25 cellular contexts compared by ENCODE assay signal in genomic region chr16:27945233-27945975, GRCh38.
DNase-seq lines count a peak whose midpoint lies in the region; ATAC-seq and TF ChIP-seq lines count a peak whose summit lies in the region.
"Had no signal": no experiment of that assay in that cellular context is flagged by ENCODE, and none has a peak within 500 bp of the region (broad histone marks: within the 10 kb centered on the region; RNA-seq: fewer than 3 reads in every experiment).

No MANE protein-coding gene starts in this region.

- peak overlapping the region in 3 of 5 experiments; percentile 21 to 50 (median 46) for H3K4me3 Mint-ChIP-seq in brain
- H3K4me3 Mint-ChIP-seq in nephron progenitor cell, result peak overlapping the region; percentile 66
- H3K4me3 Mint-ChIP-seq: B cell; stimulated activated memory B cell treated with anti-CD40 and anti-IgM and Interleukin-4, amounts not matched to agents 10 μg/mL and 1 μg/mL and 100 μg/mL, for 72 hours had no signal

- TF ChIP-seq CTCF in brain (conservative IDR thresholded peaks at IDR 0.05) (no peak), nephron progenitor cell (IDR thresholded peaks at IDR 0.05) (no peak), lower lobe of right lung (IDR thresholded peaks at IDR 0.05) (no peak)

- H3K4me1 ChIP-seq in lower lobe of right lung, result no peaks in the 10 kb centered on the region
- H3K4me1 ChIP-seq: gastroesophageal sphincter had no signal

- no peaks in the 10 kb centered on the region for H3K36me3 Mint-ChIP-seq in brain
- no peaks in the 10 kb centered on the region for H3K36me3 Mint-ChIP-seq in nephron progenitor cell (ENCODE audit: low read depth)
- H3K36me3 Mint-ChIP-seq: stimulated activated memory B cell treated with anti-CD40 and anti-IgM and Interleukin-4, amounts not matched to agents 10 μg/mL and 1 μg/mL and 100 μg/mL, for 72 hours had no signal

- intact Hi-C loops in lower lobe of right lung (cut with DNase I), result no loop called here

- H3K27ac Mint-ChIP-seq in brain, result peak overlapping the region in 3 of 5 experiments; percentile 54 to 67 (median 63)
- H3K27ac Mint-ChIP-seq in nephron progenitor cell, result no peak overlapping the region
- H3K27ac Mint-ChIP-seq: B cell; stimulated activated memory B cell treated with anti-CD40 and anti-IgM and Interleukin-4, amounts not matched to agents 10 μg/mL and 1 μg/mL and 100 μg/mL, for 72 hours had no signal

- H3K4me3 ChIP-seq in lower lobe of right lung, result no peak overlapping the region
- H3K4me3 ChIP-seq: gastroesophageal sphincter, lung had no signal

- no peaks in the 10 kb centered on the region for H3K36me3 ChIP-seq in lower lobe of right lung
- H3K36me3 ChIP-seq: gastroesophageal sphincter had no signal

- no peaks in the 10 kb centered on the region for H3K27me3 ChIP-seq in lower lobe of right lung (ENCODE audit: low read depth)

- H3K27ac ChIP-seq in lower lobe of right lung, result no peak overlapping the region
- H3K27ac ChIP-seq: gastroesophageal sphincter had no signal

- H3K27me3 Mint-ChIP-seq in brain (peaks cover 11% of the 10 kb centered on the region), nephron progenitor cell (ENCODE audit: low read depth, poor library complexity) (peaks cover 30% of the 10 kb centered on the region)

- peaks cover 0 to 3% (median 0%) of the 10 kb centered on the region in 5 experiments for H3K9me3 Mint-ChIP-seq in brain
- H3K9me3 Mint-ChIP-seq in nephron progenitor cell, result no peaks in the 10 kb centered on the region
- H3K9me3 Mint-ChIP-seq: stimulated activated memory B cell treated with anti-CD40 and anti-IgM and Interleukin-4, amounts not matched to agents 10 μg/mL and 1 μg/mL and 100 μg/mL, for 72 hours had no signal

- ATAC-seq in lower lobe of right lung, result no peak
- no peak for ATAC-seq in HG03196 (IDR thresholded peaks at IDR 0.05; ENCODE audit: unreplicated experiment)
- ATAC-seq in HG03469 (IDR thresholded peaks at IDR 0.05; ENCODE audit: unreplicated experiment), result no peak
- ATAC-seq: gastroesophageal sphincter; Panc1; stimulated activated memory B cell treated with anti-CD40 and anti-IgM and Interleukin-4, amounts not matched to agents 10 μg/mL and 1 μg/mL and 100 μg/mL, for 72 hours had no signal

- no peaks in the 10 kb centered on the region for H3K9me3 ChIP-seq in lower lobe of right lung
- H3K9me3 ChIP-seq: gastroesophageal sphincter had no signal

- DNase-seq in D341Med (ENCODE audit: low spot score) (peak; percentile 86), NCI-H1694 treated with DMSO at 0.1 percent for 48 hours (lab: John Stamatoyannopoulos, UW) (peak; percentile 93), nephron progenitor cell (no peak), lower lobe of right lung (no peak), NCI-H2107 treated with DMSO at 0.1 percent for 48 hours (lab: John Stamatoyannopoulos, UW; ENCODE audit: unreplicated experiment) (no peak)
- DNase-seq: activated effector memory CD4-positive, alpha-beta T cell treated with anti-CD3 and anti-CD28 coated beads, Interleukin-2, amount 50 U/mL, for 16 hours; cortex of kidney; DND-41; HCEC 1CT; IMR-90; NCI-H1048; NCI-H2029 treated with DMSO at 0.1 percent for 48 hours; NCI-H446 treated with DMSO at 0.1 percent for 48 hours; occipital lobe; SHP77 treated with DMSO at 0.1 percent for 48 hours; stimulated activated CD4-positive, alpha-beta T cell treated with anti-CD3 and anti-CD28 coated beads, Interleukin-4, amount 100 ng/mL, for 1 hour; T-helper 1 cell had no signal

- H3K4me1 Mint-ChIP-seq in brain (peaks cover 16% of the 10 kb centered on the region), nephron progenitor cell (peaks cover 15% of the 10 kb centered on the region)
- H3K4me1 Mint-ChIP-seq: B cell had no signal

Comparison
In these comparisons a context has a peak if more than half of its experiments do, and no peak if none do; other contexts are left out.
1. DNase-seq: peak in D341Med (single experiment) and NCI-H1694 treated with DMSO at 0.1 percent for 48 hours (single experiment); none in nephron progenitor cell (single experiment), lower lobe of right lung (single experiment) and NCI-H2107 treated with DMSO at 0.1 percent for 48 hours (single experiment).